Comparison of ENCODE assay signal across 8 cellular contexts in genomic region chr3:141575879-141576743, GRCh38.
A peak's percentile ranks its signal among the peaks of the same experiment; 100 is the strongest.
DNase-seq lines count a peak whose midpoint lies in the region; ATAC-seq and TF ChIP-seq lines count a peak whose summit lies in the region.

No MANE protein-coding gene starts in this region.

- ATAC-seq in HG03457 (IDR thresholded peaks at IDR 0.05; ENCODE audit: unreplicated experiment), result no peak
- ATAC-seq in HG02840 (IDR thresholded peaks at IDR 0.05; ENCODE audit: low FRiP score, unreplicated experiment), result no peak

- peak overlapping the region; percentile 74 for H2AFZ ChIP-seq in ACC112 (ENCODE audit: low read length, unreplicated experiment)

- TF ChIP-seq CTCF in GM06990 (IDR thresholded peaks at IDR 0.05; ENCODE audit: insufficient read depth, low read length, poor library complexity, severe bottlenecking) (peak; percentile 56), fibroblast of mammary gland (conservative IDR thresholded peaks at IDR 0.05; ENCODE audit: control insufficient read depth, insufficient read depth, low read depth, low read length) (peak; percentile 57), retinal pigment epithelial cell (conservative IDR thresholded peaks at IDR 0.05; ENCODE audit: low read depth, low read length) (peak; percentile 64)

- DNase-seq in GM06990 (ENCODE audit: extremely low read depth, insufficient read length) (peak; percentile 13), HuH-7 (ENCODE audit: low spot score) (peak; percentile 12), SW480 (ENCODE audit: low spot score) (peak; percentile 54), fibroblast of mammary gland (ENCODE audit: low read depth) (peak; percentile 40), retinal pigment epithelial cell (ENCODE audit: low read depth) (no peak)

- no peak overlapping the region for H3K27ac ChIP-seq in ACC112 (ENCODE audit: low read depth, low read length)

- H3K4me1 ChIP-seq in ACC112 (ENCODE audit: control insufficient read depth, insufficient read depth, low read length, unreplicated experiment), result peaks cover 12% of the 10 kb centered on the region

- no peaks in the 10 kb centered on the region for H3K79me2 ChIP-seq in ACC112 (ENCODE audit: control insufficient read depth, insufficient read depth, low read length, unreplicated experiment)

- H3K36me3 ChIP-seq in ACC112 (ENCODE audit: insufficient read depth, low read length) (peaks cover 10% of the 10 kb centered on the region; the same call in 1 of the 2 replicates), GM06990 (ENCODE audit: control insufficient read depth, insufficient read depth, low read length) (no peaks in the 10 kb centered on the region; the same call in 1 of the 2 replicates)

- H3K27me3 ChIP-seq in ACC112 (ENCODE audit: insufficient read depth, low read length), result no peaks in the 10 kb centered on the region
- H3K27me3 ChIP-seq in GM06990 (replicated peaks; ENCODE audit: control insufficient read depth, insufficient read depth, low read length), result no peaks in the 10 kb centered on the region

- H3K4me3 ChIP-seq in ACC112 (ENCODE audit: low read depth, low read length), result peak overlapping the region; percentile 70
- H3K4me3 ChIP-seq in GM06990 (replicated peaks; ENCODE audit: low read depth, low read length), result no peak overlapping the region
- no peak overlapping the region for H3K4me3 ChIP-seq in fibroblast of mammary gland (ENCODE audit: control insufficient read depth, low read depth, low read length)
- H3K4me3 ChIP-seq in retinal pigment epithelial cell (ENCODE audit: low read length), result no peak overlapping the region
